ENCODE assay signal across 1 cellular context in genomic region chr10:63268798-63269503, GRCh38.
TF ChIP-seq lines count a peak whose summit lies in the region.

No MANE protein-coding gene starts in this region.

TF ChIP-seq in K562, 482 proteins besides CTCF, POLR2A, EP300 and RAD21 (continued from another document and continues in another):
- peak; percentile 78; the same call in 1 of the 2 replicates for TF ChIP-seq ZNF584 (CRISPR knock-in tag; IDR thresholded peaks at IDR 0.05; ENCODE audit: low read depth)
- TF ChIP-seq ZNF41 (CRISPR knock-in tag; conservative IDR thresholded peaks at IDR 0.05): no peak
- TF ChIP-seq YBX1 (IDR thresholded peaks at IDR 0.05): no peak
- peak; percentile 70 for TF ChIP-seq USF1 (CRISPR knock-in tag; IDR thresholded peaks at IDR 0.05)
- no peak for TF ChIP-seq FOXP4 (CRISPR knock-in tag; IDR thresholded peaks at IDR 0.05; ENCODE audit: borderline replicate concordance)
- peak; percentile 99 for TF ChIP-seq TAF1 (IDR thresholded peaks at IDR 0.05; ENCODE audit: control insufficient read depth, extremely low read depth, insufficient read depth, low read length, severe bottlenecking)
- no peak for TF ChIP-seq ID3 (CRISPR knock-in tag; IDR thresholded peaks at IDR 0.05)
- TF ChIP-seq ID3 (tag; IDR thresholded peaks at IDR 0.05): peak; percentile 79; the same call in 1 of the 2 replicates
- peak; percentile 93 for TF ChIP-seq TARDBP (IDR thresholded peaks at IDR 0.05)
- TF ChIP-seq CBFB (CRISPR knock-in tag; IDR thresholded peaks at IDR 0.05): no peak; the same call in 1 of the 2 replicates
- TF ChIP-seq PPARD (CRISPR knock-in tag; IDR thresholded peaks at IDR 0.05): no peak
- TF ChIP-seq NR0B1 (IDR thresholded peaks at IDR 0.05; ENCODE audit: partially characterized antibody): no peak
- TF ChIP-seq RBBP5 (IDR thresholded peaks at IDR 0.05; ENCODE audit: borderline replicate concordance, insufficient read depth, low read length, poor library complexity, severe bottlenecking): peak; percentile 69
- no peak for TF ChIP-seq SP2 (IDR thresholded peaks at IDR 0.05; ENCODE audit: extremely low read depth, low read depth, low read length, poor library complexity, severe bottlenecking)
- TF ChIP-seq E2F3 (CRISPR knock-in tag; IDR thresholded peaks at IDR 0.05): no peak
- TF ChIP-seq ARNT (IDR thresholded peaks at IDR 0.05): peak; percentile 63 to 91; a peak in 3 of 4 replicates
- TF ChIP-seq POLR2AphosphoS2 (IDR thresholded peaks at IDR 0.05; ENCODE audit: low read length): peak; percentile 87; the same call in 1 of the 2 replicates
- peak; percentile 28; the same call in 1 of the 2 replicates for TF ChIP-seq KLF1 (tag; IDR thresholded peaks at IDR 0.05)
- no peak for TF ChIP-seq GTF2A2 (tag; IDR thresholded peaks at IDR 0.05)
- TF ChIP-seq NCOR1 (IDR thresholded peaks at IDR 0.05): peak; percentile 84
- no peak for TF ChIP-seq HDAC8 (tag; IDR thresholded peaks at IDR 0.05)
- no peak for TF ChIP-seq ZKSCAN3 (CRISPR knock-in tag; IDR thresholded peaks at IDR 0.05)
- peak; percentile 49 for TF ChIP-seq ETV5 (CRISPR knock-in tag; IDR thresholded peaks at IDR 0.05; ENCODE audit: low read depth)
- TF ChIP-seq AFF4 (CRISPR knock-in tag; IDR thresholded peaks at IDR 0.05): peak; percentile 89
- no peak for TF ChIP-seq PURB (CRISPR knock-in tag; IDR thresholded peaks at IDR 0.05; ENCODE audit: low read depth)
- no peak for TF ChIP-seq ERF (CRISPR knock-in tag; IDR thresholded peaks at IDR 0.05)
- TF ChIP-seq C11orf30 (IDR thresholded peaks at IDR 0.05; ENCODE audit: low read depth): peak; percentile 50
- no peak for TF ChIP-seq TFAM (CRISPR knock-in tag; conservative IDR thresholded peaks at IDR 0.05)
- TF ChIP-seq ADNP (tag; IDR thresholded peaks at IDR 0.05): no peak
- TF ChIP-seq PRPF4 (IDR thresholded peaks at IDR 0.05; ENCODE audit: insufficient read depth, low read depth, low read length, poor library complexity, severe bottlenecking): no peak
- peak; percentile 61 to 86; a peak in 3 of 4 replicates for TF ChIP-seq MNT (conservative IDR thresholded peaks at IDR 0.05)
- TF ChIP-seq ZNF766 (CRISPR knock-in tag; conservative IDR thresholded peaks at IDR 0.05): peak; percentile 83
- no peak for TF ChIP-seq DIDO1 (tag; IDR thresholded peaks at IDR 0.05; ENCODE audit: low read depth)
- TF ChIP-seq MGA (IDR thresholded peaks at IDR 0.05): no peak
- TF ChIP-seq HDAC1 (IDR thresholded peaks at IDR 0.05): peak in 1 of 2 experiments; percentile 96; a peak in 2 of 4 replicates
- TF ChIP-seq HOXB6 (CRISPR knock-in tag; IDR thresholded peaks at IDR 0.05; ENCODE audit: borderline replicate concordance): no peak
- TF ChIP-seq MTA2 (IDR thresholded peaks at IDR 0.05; ENCODE audit: low read depth): no peak; the same call in 1 of the 2 replicates
- no peak for TF ChIP-seq TEAD2 (tag; IDR thresholded peaks at IDR 0.05)
- peak; percentile 76 for TF ChIP-seq SAFB (IDR thresholded peaks at IDR 0.05; ENCODE audit: borderline replicate concordance, low read depth, low read length)
- peak; percentile 78 for TF ChIP-seq GABPB1 (CRISPR knock-in tag; IDR thresholded peaks at IDR 0.05)
- no peak for TF ChIP-seq ZNF384 (IDR thresholded peaks at IDR 0.05; ENCODE audit: low read depth, low read length)
- no peak for TF ChIP-seq ZFX (CRISPR knock-in tag; IDR thresholded peaks at IDR 0.05)
- TF ChIP-seq ZNF12 (CRISPR knock-in tag; IDR thresholded peaks at IDR 0.05): peak; percentile 76; the same call in 1 of the 2 replicates
- TF ChIP-seq PRMT5 (CRISPR knock-in tag; IDR thresholded peaks at IDR 0.05): no peak
- peak; percentile 74; the same call in 1 of the 2 replicates for TF ChIP-seq HLTF (IDR thresholded peaks at IDR 0.05)
- TF ChIP-seq CBX2 (IDR thresholded peaks at IDR 0.05; ENCODE audit: insufficient read depth, low read length, poor library complexity, severe bottlenecking): no peak
